In genomic region chr15:72312605-72313447, GRCh38 we compare ENCODE assay signal across 8 cellular contexts. TPM values are rescaled to one million over a fixed set of nuclear protein-coding genes. Genes with fewer than 3 reads are reported as not detected.
A peak's percentile ranks its signal among the peaks of the same experiment; 100 is the strongest.
DNase-seq lines count a peak whose midpoint lies in the region; ATAC-seq and FAIRE-seq lines count a peak whose summit lies in the region.

No MANE protein-coding gene starts in this region.

- DNase-seq in NCI-H69 (lab: John Stamatoyannopoulos, UW) (peak; percentile 62), memory B cell (ENCODE audit: low spot score in 2 of 2) (peak; percentile 48 to 54)
- peak; percentile 70 for DNase-seq in activated CD4-positive, alpha-beta T cell treated with anti-CD3 and anti-CD28 coated beads, Interleukin-2, amount 10 ng/mL, durations not matched to agents 7 days and 5 days
- peak; percentile 43 for DNase-seq in effector CD4-positive, alpha-beta T cell
- DNase-seq in stimulated activated CD8-positive, alpha-beta memory T cell treated with anti-CD3 and anti-CD28 coated beads, Interleukin-4, amount 100 ng/mL, for 4 hours (ENCODE audit: low read depth in 2 of 2, low spot score in 1 of 2) = peak; percentile 14 to 20

- H3K36me3 Mint-ChIP-seq in activated CD4-positive, alpha-beta T cell treated with anti-CD3 and anti-CD28 coated beads, Interleukin-2, amount 10 ng/mL, durations not matched to agents 7 days and 5 days (ENCODE audit: low read depth) = no peaks in the 10 kb centered on the region
- H3K36me3 Mint-ChIP-seq in memory B cell = no peaks in the 10 kb centered on the region

- CTCF ChIA-PET in activated CD4-positive, alpha-beta T cell treated with anti-CD3 and anti-CD28 coated beads, Interleukin-2, amount 10 ng/mL, durations not matched to agents 7 days and 5 days (lab: Charles Lee) = interaction anchor here (0.8 to 1.6 kb wide), 7 partner anchors 10 to 157 kb away, joined by 3 to 4 read pairs (median 3); no protein-coding TSS in a partner anchor

- H3K9me3 Mint-ChIP-seq in activated CD4-positive, alpha-beta T cell treated with anti-CD3 and anti-CD28 coated beads, Interleukin-2, amount 10 ng/mL, durations not matched to agents 7 days and 5 days = no peaks in the 10 kb centered on the region
- H3K9me3 Mint-ChIP-seq in memory B cell = no peaks in the 10 kb centered on the region

- no peaks in the 10 kb centered on the region for H3K4me1 Mint-ChIP-seq in activated CD4-positive, alpha-beta T cell treated with anti-CD3 and anti-CD28 coated beads, Interleukin-2, amount 10 ng/mL, durations not matched to agents 7 days and 5 days
- H3K4me1 Mint-ChIP-seq in memory B cell = no peaks in the 10 kb centered on the region

- H3K27ac Mint-ChIP-seq in activated CD4-positive, alpha-beta T cell treated with anti-CD3 and anti-CD28 coated beads, Interleukin-2, amount 10 ng/mL, durations not matched to agents 7 days and 5 days = no peak overlapping the region
- no peak overlapping the region for H3K27ac Mint-ChIP-seq in memory B cell

- POLR2A ChIA-PET in activated CD4-positive, alpha-beta T cell treated with anti-CD3 and anti-CD28 coated beads, Interleukin-2, amount 10 ng/mL, durations not matched to agents 7 days and 5 days (lab: Charles Lee) = no interaction called here

- H3K27me3 Mint-ChIP-seq in activated CD4-positive, alpha-beta T cell treated with anti-CD3 and anti-CD28 coated beads, Interleukin-2, amount 10 ng/mL, durations not matched to agents 7 days and 5 days = no peaks in the 10 kb centered on the region
- H3K27me3 Mint-ChIP-seq in memory B cell = no peaks in the 10 kb centered on the region

- no peak overlapping the region for H3K4me3 Mint-ChIP-seq in activated CD4-positive, alpha-beta T cell treated with anti-CD3 and anti-CD28 coated beads, Interleukin-2, amount 10 ng/mL, durations not matched to agents 7 days and 5 days
- no peak overlapping the region for H3K4me3 Mint-ChIP-seq in memory B cell

- ATAC-seq in HG03139 (IDR thresholded peaks at IDR 0.05; ENCODE audit: unreplicated experiment) (peak; percentile 82), memory B cell (ENCODE audit: low read depth) (peak; percentile 91), HG03196 (IDR thresholded peaks at IDR 0.05; ENCODE audit: unreplicated experiment) (no peak)

- FAIRE-seq in G401.6 (lab: Jason Lieb, UNC) = peak; percentile 60

RNA-seq across cellular contexts. Expression of gene CELF6, which starts 7.1 kb away (rescaled TPM):
- total RNA-seq in activated CD4-positive, alpha-beta T cell treated with anti-CD3 and anti-CD28 coated beads, Interleukin-2, amount 10 ng/mL, durations not matched to agents 7 days and 5 days = 1 to 10 TPM; 1.0 to 1.2 TPM

RNA-seq across cellular contexts. Expression of gene PARP6, which starts 40.5 kb away (rescaled TPM):
- total RNA-seq in activated CD4-positive, alpha-beta T cell treated with anti-CD3 and anti-CD28 coated beads, Interleukin-2, amount 10 ng/mL, durations not matched to agents 7 days and 5 days = 10 to 100 TPM; 62.9 to 69.2 TPM

Comparison
In these comparisons a context has a peak if more than half of its experiments do, and no peak if none do; other contexts are left out.
1. DNase-seq: peak in every context shown above with its lines; median percentile 70 in activated CD4-positive, alpha-beta T cell treated with anti-CD3 and anti-CD28 coated beads, Interleukin-2, amount 10 ng/mL, durations not matched to agents 7 days and 5 days; 62 in NCI-H69; 51 in memory B cell; 43 in effector CD4-positive, alpha-beta T cell; 17 in stimulated activated CD8-positive, alpha-beta memory T cell treated with anti-CD3 and anti-CD28 coated beads, Interleukin-4, amount 100 ng/mL, for 4 hours.